Comparison of ENCODE assay signal across 2 cellular contexts in genomic region chr12:33438025-33438772, GRCh38.
TF ChIP-seq lines count a peak whose summit lies in the region.

No MANE protein-coding gene starts in this region.

TF ChIP-seq in HEK293, 187 proteins besides CTCF, POLR2A, EP300 and RAD21 (continued from another document):
- TF ChIP-seq ZNF202 (tag by site-specific recombination; IDR thresholded peaks at IDR 0.05; ENCODE audit: borderline replicate concordance) (no peak), HOXA7 (CRISPR knock-in tag; IDR thresholded peaks at IDR 0.05; ENCODE audit: borderline replicate concordance) (no peak), ZNF830 (tag by site-specific recombination; IDR thresholded peaks at IDR 0.05; ENCODE audit: low read depth) (no peak), ZBTB49 (tag by site-specific recombination; IDR thresholded peaks at IDR 0.05; ENCODE audit: low read depth) (no peak), ZSCAN5A (tag by site-specific recombination; IDR thresholded peaks at IDR 0.05) (no peak), ZEB2 (tag by site-specific recombination; IDR thresholded peaks at IDR 0.05) (no peak), ZSCAN4 (tag by site-specific recombination; IDR thresholded peaks at IDR 0.05) (no peak), ZNF621 (tag by site-specific recombination; IDR thresholded peaks at IDR 0.05) (no peak)

TF ChIP-seq in K562, 482 proteins besides CTCF, POLR2A, EP300 and RAD21 (continued from another document and continues in another):
- TF ChIP-seq ZNF655 (CRISPR knock-in tag; IDR thresholded peaks at IDR 0.05) (no peak), RCOR1 (IDR thresholded peaks at IDR 0.05; ENCODE audit: borderline replicate concordance in 1 of 2, low read depth in 2 of 2, low read length in 2 of 2) (no peak), SMC3 (conservative IDR thresholded peaks at IDR 0.05; ENCODE audit: insufficient read depth, low read depth, low read length) (no peak), FOXJ3 (CRISPR knock-in tag; IDR thresholded peaks at IDR 0.05) (no peak), RFX5 (IDR thresholded peaks at IDR 0.05; ENCODE audit: low read depth, low read length) (no peak), SMARCC2 (IDR thresholded peaks at IDR 0.05; ENCODE audit: low read depth) (no peak), RB1 (IDR thresholded peaks at IDR 0.05; ENCODE audit: low read depth) (no peak), ZNF561 (CRISPR knock-in tag; conservative IDR thresholded peaks at IDR 0.05) (no peak), RFX1 (IDR thresholded peaks at IDR 0.05) (peak; percentile 65), SIN3A (IDR thresholded peaks at IDR 0.05; ENCODE audit: borderline replicate concordance in 2 of 2, control insufficient read depth in 1 of 2, low read depth in 2 of 2, low read length in 2 of 2) (0 out of 4 replicates have a peak, but pooled peaks of 1 of the 2 experiments have one; percentile 31), MCM7 (IDR thresholded peaks at IDR 0.05) (no peak), E2F1 (CRISPR knock-in tag; IDR thresholded peaks at IDR 0.05) (no peak), TSHZ1 (CRISPR knock-in tag; IDR thresholded peaks at IDR 0.05) (no peak), ZNF175 (CRISPR knock-in tag; IDR thresholded peaks at IDR 0.05; ENCODE audit: low read depth) (no peak), ILK (tag; IDR thresholded peaks at IDR 0.05; ENCODE audit: borderline replicate concordance, low read depth) (no peak), NRF1 (conservative IDR thresholded peaks at IDR 0.05 in 1 of 2, IDR thresholded peaks at IDR 0.05 in 1 of 2) (no peak), SP1 (CRISPR knock-in tag; IDR thresholded peaks at IDR 0.05) (no peak), PHF21A (IDR thresholded peaks at IDR 0.05; ENCODE audit: borderline replicate concordance, low read depth) (no peak), SAP30 (IDR thresholded peaks at IDR 0.05; ENCODE audit: borderline replicate concordance, insufficient read depth, low read depth, low read length, poor library complexity, severe bottlenecking) (no peak), TAL1 (IDR thresholded peaks at IDR 0.05) (no peak), FOXA3 (CRISPR knock-in tag; conservative IDR thresholded peaks at IDR 0.05 in 1 of 2, IDR thresholded peaks at IDR 0.05 in 1 of 2) (no peak), U2AF2 (optimal IDR thresholded peaks at IDR 0.05; ENCODE audit: low read depth, low read length) (no peak), ATF7 (IDR thresholded peaks at IDR 0.05) (no peak), ZNF263 (CRISPR knock-in tag; IDR thresholded peaks at IDR 0.05; ENCODE audit: borderline replicate concordance) (peak; percentile 94), ZNF395 (CRISPR knock-in tag; IDR thresholded peaks at IDR 0.05) (no peak), BDP1 (IDR thresholded peaks at IDR 0.05; ENCODE audit: insufficient read depth, insufficient read length) (no peak), MGA (IDR thresholded peaks at IDR 0.05) (peak; percentile 0; the same call in 1 of the 2 replicates), ZBTB9 (CRISPR knock-in tag; IDR thresholded peaks at IDR 0.05) (no peak), SMARCB1 (IDR thresholded peaks at IDR 0.05; ENCODE audit: insufficient read length, low read depth) (no peak), SRSF9 (IDR thresholded peaks at IDR 0.05; ENCODE audit: borderline replicate concordance, low read depth, low read length) (no peak), CLOCK (CRISPR knock-in tag; IDR thresholded peaks at IDR 0.05; ENCODE audit: borderline replicate concordance) (no peak)
